ENCODE assay signal across 9 cellular contexts in genomic region chr2:132038179-132038882, GRCh38.
A peak's percentile ranks its signal among the peaks of the same experiment; 100 is the strongest.
DNase-seq lines count a peak whose midpoint lies in the region; ATAC-seq and TF ChIP-seq lines count a peak whose summit lies in the region.
"Had no signal": no experiment of that assay in that cellular context is flagged by ENCODE, and none has a peak within 500 bp of the region (broad histone marks: within the 10 kb centered on the region; RNA-seq: fewer than 3 reads in every experiment).

No MANE protein-coding gene starts in this region.

- H3K9me3 ChIP-seq in SK-N-MC (ENCODE audit: low read depth, low read length) (no peaks in the 10 kb centered on the region), iPS-20b (ENCODE audit: insufficient read depth, low read depth, low read length) (no peaks in the 10 kb centered on the region), suprapubic skin (no peaks in the 10 kb centered on the region)

- no peaks in the 10 kb centered on the region for H3K36me3 ChIP-seq in SK-N-MC (ENCODE audit: insufficient read depth, low read length)
- no peaks in the 10 kb centered on the region for H3K36me3 ChIP-seq in iPS-20b (ENCODE audit: insufficient read depth, low read depth, low read length)
- H3K36me3 ChIP-seq in suprapubic skin: no peaks in the 10 kb centered on the region

- H3K4me1 ChIP-seq in iPS-20b (ENCODE audit: insufficient read depth, low read length): no peaks in the 10 kb centered on the region
- peaks cover 14% of the 10 kb centered on the region for H3K4me1 ChIP-seq in suprapubic skin

- H3K27ac Mint-ChIP-seq in activated CD8-positive, alpha-beta memory T cell treated with anti-CD3 and anti-CD28 coated beads, Interleukin-2, amount 10 ng/mL, durations not matched to agents 7 days and 5 days: peak overlapping the region; percentile 64
- H3K27ac Mint-ChIP-seq in activated T-helper 17 cell treated with anti-CD3 and anti-CD28 coated beads, Interleukin-2, amount 50 U/mL, for 72 hours: no peak overlapping the region

- peaks cover 31% of the 10 kb centered on the region for H3K27me3 Mint-ChIP-seq in activated CD8-positive, alpha-beta memory T cell treated with anti-CD3 and anti-CD28 coated beads, Interleukin-2, amount 10 ng/mL, durations not matched to agents 7 days and 5 days
- H3K27me3 Mint-ChIP-seq in activated T-helper 17 cell treated with anti-CD3 and anti-CD28 coated beads, Interleukin-2, amount 50 U/mL, for 72 hours: peaks cover 19% of the 10 kb centered on the region

- WGBS in suprapubic skin: 1% methylated on average over 74 of the region's 84 CpGs

- no peaks in the 10 kb centered on the region for H3K36me3 Mint-ChIP-seq in activated CD8-positive, alpha-beta memory T cell treated with anti-CD3 and anti-CD28 coated beads, Interleukin-2, amount 10 ng/mL, durations not matched to agents 7 days and 5 days
- H3K36me3 Mint-ChIP-seq in activated T-helper 17 cell treated with anti-CD3 and anti-CD28 coated beads, Interleukin-2, amount 50 U/mL, for 72 hours (ENCODE audit: low read depth): no peaks in the 10 kb centered on the region

- no peak for ATAC-seq in activated CD8-positive, alpha-beta memory T cell treated with anti-CD3 and anti-CD28 coated beads, Interleukin-2, amount 10 ng/mL, durations not matched to agents 7 days and 5 days
- no peak for ATAC-seq in GM18870 (IDR thresholded peaks at IDR 0.05; ENCODE audit: unreplicated experiment)
- ATAC-seq in activated T-helper 17 cell treated with anti-CD3 and anti-CD28 coated beads, Interleukin-2, amount 50 U/mL, for 72 hours (replicated peaks): no peak

- no peak for TF ChIP-seq CTCF in suprapubic skin (IDR thresholded peaks at IDR 0.05)

- CTCF ChIA-PET in activated CD8-positive, alpha-beta memory T cell treated with anti-CD3 and anti-CD28 coated beads, Interleukin-2, amount 10 ng/mL, durations not matched to agents 7 days and 5 days (lab: Charles Lee): no interaction called here

- peaks cover under 1% of the 10 kb centered on the region for H3K9me3 Mint-ChIP-seq in activated CD8-positive, alpha-beta memory T cell treated with anti-CD3 and anti-CD28 coated beads, Interleukin-2, amount 10 ng/mL, durations not matched to agents 7 days and 5 days (ENCODE audit: low read depth)
- H3K9me3 Mint-ChIP-seq in activated T-helper 17 cell treated with anti-CD3 and anti-CD28 coated beads, Interleukin-2, amount 50 U/mL, for 72 hours: peaks cover 2% of the 10 kb centered on the region
- H3K9me3 Mint-ChIP-seq: central memory CD8-positive, alpha-beta T cell had no signal

- no peak for TF ChIP-seq EP300 in suprapubic skin (IDR thresholded peaks at IDR 0.05)

- H3K4me3 Mint-ChIP-seq in activated CD8-positive, alpha-beta memory T cell treated with anti-CD3 and anti-CD28 coated beads, Interleukin-2, amount 10 ng/mL, durations not matched to agents 7 days and 5 days: no peak overlapping the region
- no peak overlapping the region for H3K4me3 Mint-ChIP-seq in activated T-helper 17 cell treated with anti-CD3 and anti-CD28 coated beads, Interleukin-2, amount 50 U/mL, for 72 hours
- H3K4me3 Mint-ChIP-seq: central memory CD8-positive, alpha-beta T cell had no signal

- H3K4me1 Mint-ChIP-seq in activated CD8-positive, alpha-beta memory T cell treated with anti-CD3 and anti-CD28 coated beads, Interleukin-2, amount 10 ng/mL, durations not matched to agents 7 days and 5 days: peaks cover 2% of the 10 kb centered on the region
- peaks cover 4% of the 10 kb centered on the region for H3K4me1 Mint-ChIP-seq in activated T-helper 17 cell treated with anti-CD3 and anti-CD28 coated beads, Interleukin-2, amount 50 U/mL, for 72 hours
- H3K4me1 Mint-ChIP-seq: central memory CD8-positive, alpha-beta T cell had no signal

- peaks cover 37% of the 10 kb centered on the region for H3K27me3 ChIP-seq in iPS-20b (ENCODE audit: insufficient read depth, low read length)
- peaks cover 41% of the 10 kb centered on the region for H3K27me3 ChIP-seq in suprapubic skin

- H3K27ac ChIP-seq in SK-N-MC (no peak overlapping the region), iPS-20b (ENCODE audit: low read length) (no peak overlapping the region), suprapubic skin (no peak overlapping the region)

- no peak for TF ChIP-seq POLR2A in suprapubic skin (IDR thresholded peaks at IDR 0.05)

- H3K9ac ChIP-seq in SK-N-MC (ENCODE audit: insufficient read length) (peak overlapping the region; percentile 83), iPS-20b (ENCODE audit: low read depth, low read length) (peak overlapping the region; percentile 59; the same call in 1 of the 2 replicates)

- no peak for DNase-seq in activated CD8-positive, alpha-beta memory T cell treated with anti-CD3 and anti-CD28 coated beads, Interleukin-2, amount 10 ng/mL, durations not matched to agents 7 days and 5 days
- no peak for DNase-seq in activated CD8-positive, alpha-beta memory T cell treated with anti-CD3 and anti-CD28 coated beads, Interleukin-2, amount 50 U/mL, for 48 hours
- DNase-seq in SK-N-MC (ENCODE audit: low read depth, low spot score): no peak
- DNase-seq in suprapubic skin (ENCODE audit: low spot score in 2 of 2): no peak
- no peak for DNase-seq in effector CD8-positive, alpha-beta T cell (lab: John Stamatoyannopoulos, UW)

- peak overlapping the region; percentile 92 for H3K4me3 ChIP-seq in SK-N-MC
- peak overlapping the region; percentile 69 for H3K4me3 ChIP-seq in iPS-20b (ENCODE audit: low read length)
- H3K4me3 ChIP-seq in suprapubic skin: peak overlapping the region; percentile 52
